In genomic region chr13:89721216-89721615, GRCh38 we compare ENCODE assay signal across 9 cellular contexts.
"Had no signal": no experiment of that assay in that cellular context is flagged by ENCODE, and none has a peak within 500 bp of the region (broad histone marks: within the 10 kb centered on the region; RNA-seq: fewer than 3 reads in every experiment).

No MANE protein-coding gene starts in this region.

- H3K4me3 ChIP-seq: GM23338, HAP-1 had no signal

- H3K4me1 Mint-ChIP-seq: GM23338, IgD-negative memory B cell had no signal

- H3K4me2 ChIP-seq: GM23338, KMS-11 had no signal

- H3K4me1 ChIP-seq: HAP-1 had no signal

- H3K4me3 Mint-ChIP-seq: GM23338, HFFc6, IgD-negative memory B cell had no signal

- DNase-seq: H7, HFFc6, KBM-7 had no signal

- H3K27ac Mint-ChIP-seq: GM23338, HFFc6, IgD-negative memory B cell had no signal

- FAIRE-seq: H1, HTR-8/SVneo had no signal

- H3K27ac ChIP-seq: KMS-11 had no signal

- ATAC-seq: GM23338 had no signal

- H2AFZ ChIP-seq: GM23338 had no signal

- H3K36me3 ChIP-seq: HAP-1 had no signal

- H3K9me3 ChIP-seq: HAP-1 had no signal

- H3K9ac ChIP-seq: KMS-11 had no signal

- H3K36me3 Mint-ChIP-seq: IgD-negative memory B cell had no signal

- H3K27me3 Mint-ChIP-seq: IgD-negative memory B cell had no signal
